Comparison of ENCODE assay signal across 2 cellular contexts in genomic region chr12:75945581-75945980, GRCh38.
TF ChIP-seq lines count a peak whose summit lies in the region.

No MANE protein-coding gene starts in this region.

TF ChIP-seq in HCT116, 20 proteins besides CTCF, POLR2A, EP300 and RAD21 (continued from another document):
- TF ChIP-seq SRF (IDR thresholded peaks at IDR 0.05; ENCODE audit: low read depth): no peak
- TF ChIP-seq, protein P1, sequence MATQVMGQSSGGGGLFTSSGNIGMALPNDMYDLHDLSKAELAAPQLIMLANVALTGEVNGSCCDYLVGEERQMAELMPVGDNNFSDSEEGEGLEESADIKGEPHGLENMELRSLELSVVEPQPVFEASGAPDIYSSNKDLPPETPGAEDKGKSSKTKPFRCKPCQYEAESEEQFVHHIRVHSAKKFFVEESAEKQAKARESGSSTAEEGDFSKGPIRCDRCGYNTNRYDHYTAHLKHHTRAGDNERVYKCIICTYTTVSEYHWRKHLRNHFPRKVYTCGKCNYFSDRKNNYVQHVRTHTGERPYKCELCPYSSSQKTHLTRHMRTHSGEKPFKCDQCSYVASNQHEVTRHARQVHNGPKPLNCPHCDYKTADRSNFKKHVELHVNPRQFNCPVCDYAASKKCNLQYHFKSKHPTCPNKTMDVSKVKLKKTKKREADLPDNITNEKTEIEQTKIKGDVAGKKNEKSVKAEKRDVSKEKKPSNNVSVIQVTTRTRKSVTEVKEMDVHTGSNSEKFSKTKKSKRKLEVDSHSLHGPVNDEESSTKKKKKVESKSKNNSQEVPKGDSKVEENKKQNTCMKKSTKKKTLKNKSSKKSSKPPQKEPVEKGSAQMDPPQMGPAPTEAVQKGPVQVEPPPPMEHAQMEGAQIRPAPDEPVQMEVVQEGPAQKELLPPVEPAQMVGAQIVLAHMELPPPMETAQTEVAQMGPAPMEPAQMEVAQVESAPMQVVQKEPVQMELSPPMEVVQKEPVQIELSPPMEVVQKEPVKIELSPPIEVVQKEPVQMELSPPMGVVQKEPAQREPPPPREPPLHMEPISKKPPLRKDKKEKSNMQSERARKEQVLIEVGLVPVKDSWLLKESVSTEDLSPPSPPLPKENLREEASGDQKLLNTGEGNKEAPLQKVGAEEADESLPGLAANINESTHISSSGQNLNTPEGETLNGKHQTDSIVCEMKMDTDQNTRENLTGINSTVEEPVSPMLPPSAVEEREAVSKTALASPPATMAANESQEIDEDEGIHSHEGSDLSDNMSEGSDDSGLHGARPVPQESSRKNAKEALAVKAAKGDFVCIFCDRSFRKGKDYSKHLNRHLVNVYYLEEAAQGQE (IDR thresholded peaks at IDR 0.05; ENCODE audit: low read depth): no peak
- TF ChIP-seq EZH2phosphoT487 (IDR thresholded peaks at IDR 0.05; ENCODE audit: borderline replicate concordance): no peak
- TF ChIP-seq YY1 (IDR thresholded peaks at IDR 0.05; ENCODE audit: extremely low read depth, insufficient replicate concordance, low read depth, low read length): no peak
- TF ChIP-seq EGR1 (IDR thresholded peaks at IDR 0.05; ENCODE audit: low read depth): no peak
- no peak for TF ChIP-seq SIN3A (IDR thresholded peaks at IDR 0.05; ENCODE audit: low read depth)
TF ChIP-seq in HCT116: peak in this region for 0.

TF ChIP-seq in GM12891, 5 proteins besides CTCF, POLR2A, EP300 and RAD21 (continued from another document):
- TF ChIP-seq POLR2AphosphoS5 (IDR thresholded peaks at IDR 0.05; ENCODE audit: low read depth, low read length) (no peak), TAF1 (IDR thresholded peaks at IDR 0.05; ENCODE audit: low read depth, low read length) (no peak)
TF ChIP-seq in GM12891: peak in this region for 0.
